17 cellular contexts compared by ENCODE assay signal in the genomic region with DNA sequence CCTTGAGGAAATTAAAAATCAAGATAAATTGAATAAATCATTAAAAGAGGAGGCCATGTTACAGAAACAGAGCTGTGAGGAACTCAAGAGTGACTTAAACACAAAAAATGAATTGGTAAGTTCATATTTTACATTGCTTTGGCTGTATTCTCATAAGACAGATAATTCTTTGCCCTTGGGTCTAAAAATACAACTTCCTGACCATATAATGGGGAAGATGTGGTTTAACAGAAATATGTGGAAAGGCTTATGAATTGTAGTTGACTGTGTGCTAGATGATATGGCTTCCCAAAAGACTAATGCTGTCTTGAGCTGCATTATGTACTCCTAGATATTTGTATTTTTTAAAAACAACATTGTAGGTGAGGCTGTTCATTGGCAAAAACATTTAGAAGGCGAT.
"Had no signal": no experiment of that assay in that cellular context is flagged by ENCODE, and none has a peak within 500 bp of the region (broad histone marks: within the 10 kb centered on the region; RNA-seq: fewer than 3 reads in every experiment).

No MANE protein-coding gene starts in this region.

- H3K36me3 ChIP-seq: adrenal gland, colonic mucosa, suprapubic skin, upper lobe of left lung had no signal

- H3K4me3 Mint-ChIP-seq: activated B cell treated with CpG ODN at 0.5 μM for 24 hours; activated CD4-positive, alpha-beta T cell treated with anti-CD3 and anti-CD28 coated beads, Interleukin-2, amount 10 ng/mL, durations not matched to agents 24 days and 14 days; natural killer cell had no signal

- H3K36me3 Mint-ChIP-seq: natural killer cell had no signal

- H3K27me3 ChIP-seq: adrenal gland, colonic mucosa, foreskin keratinocyte, heart left ventricle, suprapubic skin, upper lobe of left lung had no signal

- H3K9me3 Mint-ChIP-seq: activated B cell treated with CpG ODN at 0.5 μM for 24 hours; activated CD4-positive, alpha-beta T cell treated with anti-CD3 and anti-CD28 coated beads, Interleukin-2, amount 10 ng/mL, durations not matched to agents 24 days and 14 days; natural killer cell had no signal

- H3K27ac ChIP-seq: adrenal gland, colonic mucosa, foreskin keratinocyte, suprapubic skin, upper lobe of left lung had no signal

- H3K4me1 ChIP-seq: colonic mucosa, foreskin keratinocyte, suprapubic skin, upper lobe of left lung had no signal

- H3K27ac Mint-ChIP-seq: activated B cell treated with CpG ODN at 0.5 μM for 24 hours; activated CD4-positive, alpha-beta T cell treated with anti-CD3 and anti-CD28 coated beads, Interleukin-2, amount 10 ng/mL, durations not matched to agents 24 days and 14 days; natural killer cell had no signal

- DNase-seq: activated B cell treated with CpG ODN at 0.5 μM for 24 hours; activated CD4-positive, alpha-beta T cell treated with anti-CD3 and anti-CD28 coated beads, Interleukin-2, amount 10 ng/mL, durations not matched to agents 24 days and 14 days; activated naive CD4-positive, alpha-beta T cell treated with Interleukin-2 at 50 U/mL for 16 hours; adrenal gland; caudate nucleus; colonic mucosa; foreskin keratinocyte; heart left ventricle; mucosa of descending colon; natural killer cell; occipital lobe; stimulated activated CD4-positive, alpha-beta T cell treated with anti-CD3 and anti-CD28 coated beads, Interleukin-4, amount 100 ng/mL, for 1 hour; stimulated activated CD8-positive, alpha-beta memory T cell treated with anti-CD3 and anti-CD28 coated beads, Interleukin-4, amount 100 ng/mL, for 48 hours; stimulated activated naive CD8-positive, alpha-beta T cell treated with anti-CD3 and anti-CD28 coated beads, Interleukin-15, Interleukin-2, amounts not matched to agents 100 U/mL and 50 U/mL, for 24 hours; upper lobe of left lung had no signal

- H3K27me3 Mint-ChIP-seq: activated B cell treated with CpG ODN at 0.5 μM for 24 hours; activated CD4-positive, alpha-beta T cell treated with anti-CD3 and anti-CD28 coated beads, Interleukin-2, amount 10 ng/mL, durations not matched to agents 24 days and 14 days had no signal

- H3K4me3 ChIP-seq: adrenal gland, colonic mucosa, heart left ventricle, mucosa of descending colon, suprapubic skin, upper lobe of left lung had no signal

- H3K9me3 ChIP-seq: adrenal gland, colonic mucosa, mucosa of descending colon, suprapubic skin, upper lobe of left lung had no signal

- ATAC-seq: heart left ventricle; left lobe of liver; mucosa of descending colon; natural killer cell; stimulated activated naive CD8-positive, alpha-beta T cell treated with anti-CD3 and anti-CD28 coated beads, Interleukin-15, Interleukin-2, amounts not matched to agents 100 U/mL and 50 U/mL, for 24 hours had no signal
